Comparison of ENCODE assay signal across 27 cellular contexts in genomic region chrX:9393571-9393970, GRCh38.
"Had no signal": no experiment of that assay in that cellular context is flagged by ENCODE, and none has a peak within 500 bp of the region (broad histone marks: within the 10 kb centered on the region; RNA-seq: fewer than 3 reads in every experiment).

No MANE protein-coding gene starts in this region.

- H3K9me3 ChIP-seq: ascending aorta, body of pancreas, Peyer's patch, SJSA1 had no signal

- H3K4me3 ChIP-seq: ascending aorta, body of pancreas, Peyer's patch, SJSA1 had no signal

- H3K27me3 ChIP-seq: ascending aorta, body of pancreas, Peyer's patch, SJSA1 had no signal

- H3K27ac ChIP-seq: ascending aorta, body of pancreas, Peyer's patch, SJSA1 had no signal

- DNase-seq: activated B cell treated with CpG ODN at 0.5 μM for 24 hours; activated CD4-positive, alpha-beta memory T cell treated with anti-CD3 and anti-CD28 coated beads for 36 hours; activated CD4-positive, alpha-beta T cell treated with anti-CD3 and anti-CD28 coated beads, Interleukin-2, amount 10 ng/mL, durations not matched to agents 7 days and 5 days; activated CD8-positive, alpha-beta memory T cell treated with anti-CD3 and anti-CD28 coated beads for 24 hours; activated effector memory CD4-positive, alpha-beta T cell treated with anti-CD3 and anti-CD28 coated beads, Interleukin-2, amount 50 U/mL, for 16 hours; activated naive CD4-positive, alpha-beta T cell treated with Interleukin-2 at 50 U/mL for 16 hours; activated naive CD8-positive, alpha-beta T cell treated with anti-CD3 and anti-CD28 coated beads, Interleukin-2, amount 50 U/mL, for 24 hours; activated T-cell treated with anti-CD3 and anti-CD28 coated beads, Interleukin-2, amount 50 U/mL, for 4 hours; amniotic stem cell; body of pancreas; KG1; NCI-H1092; NCI-H1417; NCI-H2029; NCI-H2107; NCI-H2171 treated with DMSO at 0.1 percent for 48 hours; NCI-H226; NCI-H526 treated with DMSO at 0.1 percent for 48 hours; NCI-H82; Peyer's patch; SHP77; T-helper 17 cell; T-helper 9 cell had no signal

- ATAC-seq: activated naive CD4-positive, alpha-beta T cell treated with anti-CD3 and anti-CD28 coated beads, Interleukin-2, amount 50 U/mL, for 72 hours; activated naive CD8-positive, alpha-beta T cell treated with anti-CD3 and anti-CD28 coated beads, Interleukin-2, amount 50 U/mL, for 24 hours; activated T-cell treated with anti-CD3 and anti-CD28 coated beads, Interleukin-2, amount 50 U/mL, for 4 hours; body of pancreas; SK-N-SH treated with all-trans-retinoic acid at 6 μM for 48 hours; T-helper 17 cell had no signal

- H3K4me1 ChIP-seq: ascending aorta, body of pancreas, Peyer's patch, SJSA1 had no signal

- H3K36me3 ChIP-seq: ascending aorta, Peyer's patch, SJSA1 had no signal
